15 cellular contexts compared by ENCODE assay signal in the genomic region with DNA sequence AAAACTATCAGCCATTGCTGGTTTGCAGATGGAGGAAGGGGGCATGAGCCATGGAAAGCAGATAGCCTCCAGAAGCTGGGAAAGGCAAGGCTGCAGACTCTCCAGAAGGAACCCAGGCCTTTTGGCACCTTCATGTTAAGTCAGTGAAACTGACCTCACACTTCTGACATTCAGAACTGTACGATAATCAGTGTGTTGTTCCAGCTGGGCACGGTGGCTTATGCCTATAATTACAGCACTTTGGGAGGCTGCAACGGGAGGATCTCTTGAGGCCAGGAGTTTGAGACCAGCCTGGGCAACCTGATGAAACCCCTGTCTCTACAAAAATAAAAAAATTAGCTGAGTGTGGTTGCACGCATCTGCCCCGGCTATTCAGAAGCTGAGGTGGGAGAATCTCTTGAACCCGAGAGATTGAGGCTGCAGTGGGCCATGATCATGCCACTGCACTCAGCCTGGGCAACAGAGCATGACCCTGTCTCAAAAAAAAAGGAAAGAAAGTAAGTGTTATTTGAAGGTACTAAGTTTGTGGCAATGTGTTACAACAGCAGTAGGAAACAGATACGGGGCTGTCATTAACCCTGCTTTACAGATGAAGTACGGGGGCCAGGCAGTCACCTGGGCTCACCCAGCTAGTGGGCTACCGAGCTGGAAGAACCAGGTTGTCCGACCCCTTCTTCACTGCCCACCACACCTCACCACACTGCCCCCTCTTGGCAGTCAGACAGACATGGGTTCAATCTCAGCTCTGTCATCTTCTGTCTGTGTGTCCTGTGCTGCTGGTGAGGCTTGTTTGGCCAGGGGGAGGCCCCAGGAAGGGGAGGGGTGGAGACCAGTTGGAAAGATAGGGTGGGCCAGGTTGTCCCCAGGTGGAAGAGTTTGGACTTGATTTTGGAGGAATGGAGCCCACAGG. TPM values are rescaled to one million over a fixed set of nuclear protein-coding genes. Genes with fewer than 3 reads are reported as not detected.
DNase-seq lines count a peak whose midpoint lies in the region; ATAC-seq and TF ChIP-seq lines count a peak whose summit lies in the region.
"Had no signal": no experiment of that assay in that cellular context is flagged by ENCODE, and none has a peak within 500 bp of the region (broad histone marks: within the 10 kb centered on the region; RNA-seq: fewer than 3 reads in every experiment).

No MANE protein-coding gene starts in this region.

- CTCF ChIA-PET in RWPE1 (lab: Yijun Ruan, JAX) = interaction anchor here (0.6 to 1.3 kb wide), 6 partner anchors 13 to 192 kb away, joined by 3 to 6 read pairs (median 4); no protein-coding TSS in a partner anchor

- H3K27me3 ChIP-seq in esophagus muscularis mucosa (no peaks in the 10 kb centered on the region), rectal smooth muscle tissue (ENCODE audit: control insufficient read depth, insufficient read depth, low read length) (no peaks in the 10 kb centered on the region)
- H3K27me3 ChIP-seq: neutrophil had no signal

- DNase-seq in GM10266 (ENCODE audit: extremely low spot score) (no peak), RWPE1 (ENCODE audit: low spot score) (no peak), esophagus muscularis mucosa (ENCODE audit: extremely low spot score) (no peak), OCI-M1 (lab: John Stamatoyannopoulos, UW) (no peak), GM19240 (ENCODE audit: insufficient read length, low spot score) (no peak)
- DNase-seq in stimulated activated CD4-positive, alpha-beta T cell treated with anti-CD3 and anti-CD28 coated beads, Interleukin-15, amount 100 ng/mL, for 24 hours = no peak
- DNase-seq: activated CD4-positive, alpha-beta T cell treated with anti-CD3 and anti-CD28 coated beads for 48 hours; activated effector memory CD4-positive, alpha-beta T cell treated with Interleukin-2 at 50 U/mL for 16 hours; DMS79 treated with DMSO at 0.1 percent for 48 hours; NCI-H1694 treated with DMSO at 0.1 percent for 48 hours; stimulated activated CD8-positive, alpha-beta memory T cell treated with anti-CD3 and anti-CD28 coated beads, Interleukin-4, amount 100 ng/mL, for 48 hours had no signal

- H3K9me3 ChIP-seq in esophagus muscularis mucosa = no peaks in the 10 kb centered on the region
- H3K9me3 ChIP-seq: neutrophil had no signal

- TF ChIP-seq CTCF in GM10266 (IDR thresholded peaks at IDR 0.05; ENCODE audit: control insufficient read depth, insufficient read depth, low read depth, missing control alignments) (peak; percentile 10), RWPE1 (conservative IDR thresholded peaks at IDR 0.05; ENCODE audit: low read depth) (no peak), esophagus muscularis mucosa (IDR thresholded peaks at IDR 0.05) (no peak)

- H3K27ac ChIP-seq in RWPE1 (peak overlapping the region; percentile 39), esophagus muscularis mucosa (replicated peaks in 1 of 4) (peak overlapping the region; percentile 82 to 88 (median 84)), rectal smooth muscle tissue (ENCODE audit: low read depth, low read length) (peak overlapping the region; percentile 89)
- H3K27ac ChIP-seq: KMS-11, neutrophil had no signal

- intact Hi-C loops in esophagus muscularis mucosa (cut with DNase I) = no loop called here

- no peak overlapping the region for H3K4me3 ChIP-seq in esophagus muscularis mucosa
- H3K4me3 ChIP-seq in rectal smooth muscle tissue (ENCODE audit: low read length) = no peak overlapping the region

- WGBS in esophagus muscularis mucosa = 67% methylated on average over 10 of the region's 10 CpGs

- TF ChIP-seq POLR2A in esophagus muscularis mucosa (IDR thresholded peaks at IDR 0.05; ENCODE audit: low read depth) = no peak

- no peak for TF ChIP-seq EP300 in esophagus muscularis mucosa (IDR thresholded peaks at IDR 0.05)

- POLR2A ChIA-PET in RWPE1 (lab: Yijun Ruan, JAX; ENCODE audit: low non-redundant PET) = no interaction called here

- H3K36me3 ChIP-seq in esophagus muscularis mucosa (peaks cover 0 to 7% (median 0%) of the 10 kb centered on the region in 4 donors), rectal smooth muscle tissue (ENCODE audit: control insufficient read depth, insufficient read depth, low read length) (no peaks in the 10 kb centered on the region)
- H3K36me3 ChIP-seq: neutrophil had no signal

- ATAC-seq in HG03457 (IDR thresholded peaks at IDR 0.05; ENCODE audit: unreplicated experiment) = no peak

- peaks cover 98 to 100% (median 99%) of the 10 kb centered on the region in 4 donors for H3K4me1 ChIP-seq in esophagus muscularis mucosa
- H3K4me1 ChIP-seq in rectal smooth muscle tissue (ENCODE audit: control insufficient read depth, insufficient read depth, low read length) = peaks cover 73% of the 10 kb centered on the region

- H3K9ac ChIP-seq in rectal smooth muscle tissue (ENCODE audit: low read length) = no peak overlapping the region
- H3K9ac ChIP-seq: KMS-11 had no signal

RNA-seq across cellular contexts. Expression of gene CHST3, which starts 18.3 kb away (rescaled TPM):
- total RNA-seq in esophagus muscularis mucosa = 10 to 100 TPM; 24.1 to 43.0 (median 38.7) TPM

Comparison
In these comparisons a context has a peak if more than half of its experiments do, and no peak if none do; other contexts are left out.
1. H3K27ac ChIP-seq: peak in every context shown above with its lines; median percentile 89 in rectal smooth muscle tissue; 84 in esophagus muscularis mucosa; 39 in RWPE1.